ENCODE assay signal across 1 cellular context in genomic region chr16:88698694-88699045, GRCh38.
TF ChIP-seq lines count a peak whose summit lies in the region.

No MANE protein-coding gene starts in this region.

TF ChIP-seq in K562, 482 proteins besides CTCF, POLR2A, EP300 and RAD21:
- TF ChIP-seq SNIP1 (IDR thresholded peaks at IDR 0.05; ENCODE audit: low read depth), result no peak
- no peak for TF ChIP-seq CHCHD3 (CRISPR knock-in tag; IDR thresholded peaks at IDR 0.05)
- no peak for TF ChIP-seq RBBP5 (IDR thresholded peaks at IDR 0.05; ENCODE audit: borderline replicate concordance, insufficient read depth, low read length, poor library complexity, severe bottlenecking)
- no peak for TF ChIP-seq ZNF197 (CRISPR knock-in tag; IDR thresholded peaks at IDR 0.05; ENCODE audit: low read depth)
- TF ChIP-seq, protein P1, sequence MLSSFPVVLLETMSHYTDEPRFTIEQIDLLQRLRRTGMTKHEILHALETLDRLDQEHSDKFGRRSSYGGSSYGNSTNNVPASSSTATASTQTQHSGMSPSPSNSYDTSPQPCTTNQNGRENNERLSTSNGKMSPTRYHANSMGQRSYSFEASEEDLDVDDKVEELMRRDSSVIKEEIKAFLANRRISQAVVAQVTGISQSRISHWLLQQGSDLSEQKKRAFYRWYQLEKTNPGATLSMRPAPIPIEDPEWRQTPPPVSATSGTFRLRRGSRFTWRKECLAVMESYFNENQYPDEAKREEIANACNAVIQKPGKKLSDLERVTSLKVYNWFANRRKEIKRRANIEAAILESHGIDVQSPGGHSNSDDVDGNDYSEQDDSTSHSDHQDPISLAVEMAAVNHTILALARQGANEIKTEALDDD (IDR thresholded peaks at IDR 0.05), result no peak
- TF ChIP-seq, protein P2, sequence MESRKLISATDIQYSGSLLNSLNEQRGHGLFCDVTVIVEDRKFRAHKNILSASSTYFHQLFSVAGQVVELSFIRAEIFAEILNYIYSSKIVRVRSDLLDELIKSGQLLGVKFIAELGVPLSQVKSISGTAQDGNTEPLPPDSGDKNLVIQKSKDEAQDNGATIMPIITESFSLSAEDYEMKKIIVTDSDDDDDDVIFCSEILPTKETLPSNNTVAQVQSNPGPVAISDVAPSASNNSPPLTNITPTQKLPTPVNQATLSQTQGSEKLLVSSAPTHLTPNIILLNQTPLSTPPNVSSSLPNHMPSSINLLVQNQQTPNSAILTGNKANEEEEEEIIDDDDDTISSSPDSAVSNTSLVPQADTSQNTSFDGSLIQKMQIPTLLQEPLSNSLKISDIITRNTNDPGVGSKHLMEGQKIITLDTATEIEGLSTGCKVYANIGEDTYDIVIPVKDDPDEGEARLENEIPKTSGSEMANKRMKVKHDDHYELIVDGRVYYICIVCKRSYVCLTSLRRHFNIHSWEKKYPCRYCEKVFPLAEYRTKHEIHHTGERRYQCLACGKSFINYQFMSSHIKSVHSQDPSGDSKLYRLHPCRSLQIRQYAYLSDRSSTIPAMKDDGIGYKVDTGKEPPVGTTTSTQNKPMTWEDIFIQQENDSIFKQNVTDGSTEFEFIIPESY (CRISPR knock-in tag; IDR thresholded peaks at IDR 0.05), result peak; percentile 57; the same call in 1 of the 2 replicates
- no peak for TF ChIP-seq ZNF398 (CRISPR knock-in tag; IDR thresholded peaks at IDR 0.05)
- TF ChIP-seq SMC3 (conservative IDR thresholded peaks at IDR 0.05; ENCODE audit: insufficient read depth, low read depth, low read length), result no peak
- no peak for TF ChIP-seq SMAD2 (IDR thresholded peaks at IDR 0.05; ENCODE audit: low read depth, low read length)
- no peak for TF ChIP-seq GABPB2 (CRISPR knock-in tag; conservative IDR thresholded peaks at IDR 0.05)
- 0 out of 2 replicates have a peak, but pooled peaks have one; percentile 0 for TF ChIP-seq RBFOX2 (IDR thresholded peaks at IDR 0.05; ENCODE audit: low read depth, low read length)
- no peak for TF ChIP-seq SREBF1 (IDR thresholded peaks at IDR 0.05; ENCODE audit: borderline replicate concordance, low read depth, low read length)
- TF ChIP-seq ZNF512 (tag; IDR thresholded peaks at IDR 0.05), result no peak
